ENCODE assay signal across 34 cellular contexts in the genomic region with DNA sequence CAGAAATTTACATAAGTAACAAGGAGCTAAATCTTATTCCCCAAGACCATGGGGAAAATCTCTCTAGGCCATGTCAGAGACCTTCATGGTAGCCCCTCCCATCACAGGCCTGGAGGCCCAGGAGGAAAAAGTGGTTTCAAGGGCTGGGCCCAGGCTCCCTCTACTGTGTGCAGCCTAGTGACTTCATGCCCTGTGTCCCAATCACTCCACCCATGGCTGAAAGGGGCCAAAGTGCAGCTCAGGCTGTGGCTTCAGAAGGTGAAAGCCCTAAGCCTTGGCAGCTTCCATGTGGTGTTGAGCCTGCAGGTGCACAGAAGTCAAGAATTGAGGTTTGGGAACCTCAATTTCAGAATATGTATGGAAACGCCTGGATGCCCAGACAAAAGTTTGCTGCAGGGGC.
"Had no signal": no experiment of that assay in that cellular context is flagged by ENCODE, and none has a peak within 500 bp of the region (broad histone marks: within the 10 kb centered on the region; RNA-seq: fewer than 3 reads in every experiment).

No MANE protein-coding gene starts in this region.

- DNase-seq: Karpas-422, Kasumi-1, MG63, MM.1S, MV-4-11, NCI-H1048, NCI-H1092, NCI-H1092 treated with DMSO at 0.1 percent for 48 hours, NCI-H1105, NCI-H1105 treated with DMSO at 0.1 percent for 48 hours, NCI-H1417, NCI-H1417 treated with DMSO at 0.1 percent for 48 hours, NCI-H1436, NCI-H1436 treated with DMSO at 0.1 percent for 48 hours, NCI-H146, NCI-H1694, NCI-H1694 treated with DMSO at 0.1 percent for 48 hours, NCI-H187, NCI-H187 treated with DMSO at 0.1 percent for 48 hours, NCI-H1930, NCI-H2029, NCI-H2029 treated with DMSO at 0.1 percent for 48 hours, NCI-H2081, NCI-H2081 treated with DMSO at 0.1 percent for 48 hours, NCI-H2107, NCI-H2171, NCI-H2171 treated with DMSO at 0.1 percent for 48 hours, NCI-H2227 treated with DMSO at 0.1 percent for 48 hours, NCI-H226, NCI-H345, NCI-H446, NCI-H446 treated with DMSO at 0.1 percent for 48 hours, NCI-H510A, NCI-H510A treated with DMSO at 0.1 percent for 48 hours had no signal

- H3K9me3 ChIP-seq: MG63 had no signal

- H3K36me3 ChIP-seq: MG63 had no signal

- H3K4me3 ChIP-seq: MG63 had no signal

- H3K27me3 ChIP-seq: MG63 had no signal
